1 cellular context compared by ENCODE assay signal in genomic region chr17:27585153-27585681, GRCh38.
TF ChIP-seq lines count a peak whose summit lies in the region.

No MANE protein-coding gene starts in this region.

TF ChIP-seq in A549, 52 proteins besides CTCF, POLR2A, EP300 and RAD21 (continued from another document):
- TF ChIP-seq ELK1 (IDR thresholded peaks at IDR 0.05; ENCODE audit: low read depth, low read length) (no peak), SMC3 (IDR thresholded peaks at IDR 0.05) (no peak), EHMT2 (IDR thresholded peaks at IDR 0.05; ENCODE audit: low read depth) (no peak), JUNB (IDR thresholded peaks at IDR 0.05) (no peak), NR3C1 (IDR thresholded peaks at IDR 0.05) (no peak), CBX8 (IDR thresholded peaks at IDR 0.05) (no peak), PBX3 (IDR thresholded peaks at IDR 0.05) (no peak), HOXA7 (CRISPR knock-in tag; IDR thresholded peaks at IDR 0.05) (no peak), ZNF302 (CRISPR knock-in tag; IDR thresholded peaks at IDR 0.05) (no peak), FOXS1 (CRISPR knock-in tag; IDR thresholded peaks at IDR 0.05) (no peak), JUN (IDR thresholded peaks at IDR 0.05) (no peak), BHLHE40 (IDR thresholded peaks at IDR 0.05; ENCODE audit: low read depth, low read length) (no peak)
- TF ChIP-seq, protein P1, sequence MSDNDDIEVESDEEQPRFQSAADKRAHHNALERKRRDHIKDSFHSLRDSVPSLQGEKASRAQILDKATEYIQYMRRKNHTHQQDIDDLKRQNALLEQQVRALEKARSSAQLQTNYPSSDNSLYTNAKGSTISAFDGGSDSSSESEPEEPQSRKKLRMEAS (IDR thresholded peaks at IDR 0.05) = no peak
- TF ChIP-seq, protein P2, sequence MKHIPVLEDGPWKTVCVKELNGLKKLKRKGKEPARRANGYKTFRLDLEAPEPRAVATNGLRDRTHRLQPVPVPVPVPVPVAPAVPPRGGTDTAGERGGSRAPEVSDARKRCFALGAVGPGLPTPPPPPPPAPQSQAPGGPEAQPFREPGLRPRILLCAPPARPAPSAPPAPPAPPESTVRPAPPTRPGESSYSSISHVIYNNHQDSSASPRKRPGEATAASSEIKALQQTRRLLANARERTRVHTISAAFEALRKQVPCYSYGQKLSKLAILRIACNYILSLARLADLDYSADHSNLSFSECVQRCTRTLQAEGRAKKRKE (CRISPR knock-in tag; IDR thresholded peaks at IDR 0.05; ENCODE audit: low read depth) = no peak
